ENCODE assay signal across 24 cellular contexts in genomic region chr6:108968325-108968724, GRCh38.
DNase-seq lines count a peak whose midpoint lies in the region; ATAC-seq and TF ChIP-seq lines count a peak whose summit lies in the region.
"Had no signal": no experiment of that assay in that cellular context is flagged by ENCODE, and none has a peak within 500 bp of the region (broad histone marks: within the 10 kb centered on the region; RNA-seq: fewer than 3 reads in every experiment).

No MANE protein-coding gene starts in this region.

- H3K9me3 Mint-ChIP-seq in neural progenitor cell = no peaks in the 10 kb centered on the region
- H3K9me3 Mint-ChIP-seq: activated naive CD4-positive, alpha-beta T cell treated with anti-CD3 and anti-CD28 coated beads, Interleukin-2, amount 50 U/mL, for 72 hours; dendritic cell treated with granulocyte-macrophage colony-stimulating factor and Interleukin-4, amounts not matched to agents 40 ng/mL and 50 ng/mL, for 4 days; HFFc6; IgD-negative memory B cell had no signal

- H3K27me3 Mint-ChIP-seq in neural progenitor cell (ENCODE audit: insufficient read depth, low read depth) = peaks cover 2% of the 10 kb centered on the region
- H3K27me3 Mint-ChIP-seq: dendritic cell treated with granulocyte-macrophage colony-stimulating factor and Interleukin-4, amounts not matched to agents 40 ng/mL and 50 ng/mL, for 4 days had no signal

- no peak overlapping the region for H3K27ac Mint-ChIP-seq in neural progenitor cell
- H3K27ac Mint-ChIP-seq: activated naive CD4-positive, alpha-beta T cell treated with anti-CD3 and anti-CD28 coated beads, Interleukin-2, amount 50 U/mL, for 72 hours; dendritic cell treated with granulocyte-macrophage colony-stimulating factor and Interleukin-4, amounts not matched to agents 40 ng/mL and 50 ng/mL, for 4 days; HFFc6; IgD-negative memory B cell had no signal

- H3F3A ChIP-seq in neural progenitor cell (ENCODE audit: low read depth) = peaks cover 4% of the 10 kb centered on the region

- H2AFZ ChIP-seq in neural progenitor cell (replicated peaks) = peak overlapping the region; percentile 68

- H3K4me2 ChIP-seq in neural progenitor cell = no peak overlapping the region

- no peaks in the 10 kb centered on the region for H3K27me3 ChIP-seq in BE2C
- H3K27me3 ChIP-seq in WERI-Rb-1 (ENCODE audit: insufficient read depth, low read depth, severe bottlenecking) = no peaks in the 10 kb centered on the region
- H3K27me3 ChIP-seq in neural progenitor cell = no peaks in the 10 kb centered on the region
- H3K27me3 ChIP-seq: ascending aorta, Peyer's patch, SJCRH30, testis, vagina had no signal

- H3K9ac ChIP-seq in neural progenitor cell = no peak overlapping the region

- H4K20me1 ChIP-seq in neural progenitor cell (ENCODE audit: low read depth) = no peaks in the 10 kb centered on the region

- ATAC-seq in GM21529 (IDR thresholded peaks at IDR 0.05; ENCODE audit: unreplicated experiment) (no peak), HG03354 (IDR thresholded peaks at IDR 0.05; ENCODE audit: poor library complexity, severe bottlenecking, unreplicated experiment) (no peak)
- ATAC-seq: activated naive CD4-positive, alpha-beta T cell treated with anti-CD3 and anti-CD28 coated beads, Interleukin-2, amount 50 U/mL, for 72 hours; left colon had no signal

- H3K36me3 ChIP-seq in BE2C = no peaks in the 10 kb centered on the region
- H3K36me3 ChIP-seq in WERI-Rb-1 = no peaks in the 10 kb centered on the region
- no peaks in the 10 kb centered on the region for H3K36me3 ChIP-seq in neural progenitor cell
- H3K36me3 ChIP-seq: ascending aorta, Peyer's patch, SJCRH30, vagina had no signal

- H3K9me3 ChIP-seq in BE2C = no peaks in the 10 kb centered on the region
- no peaks in the 10 kb centered on the region for H3K9me3 ChIP-seq in WERI-Rb-1 (ENCODE audit: severe bottlenecking)
- no peaks in the 10 kb centered on the region for H3K9me3 ChIP-seq in neural progenitor cell (ENCODE audit: low read depth)
- H3K9me3 ChIP-seq: ascending aorta, Peyer's patch, SJCRH30, testis, vagina had no signal

- H3K79me2 ChIP-seq in neural progenitor cell (ENCODE audit: low read depth) = no peaks in the 10 kb centered on the region

- no peak overlapping the region for H3K4me3 ChIP-seq in BE2C (ENCODE audit: low read depth, low read length)
- no peak overlapping the region for H3K4me3 ChIP-seq in WERI-Rb-1 (ENCODE audit: low read depth, low read length)
- H3K4me3 ChIP-seq in neural progenitor cell = no peak overlapping the region
- H3K4me3 ChIP-seq: ascending aorta, Peyer's patch, SJCRH30, testis, vagina had no signal

- H3K36me3 Mint-ChIP-seq in neural progenitor cell = peaks cover 3% of the 10 kb centered on the region
- H3K36me3 Mint-ChIP-seq: activated naive CD4-positive, alpha-beta T cell treated with anti-CD3 and anti-CD28 coated beads, Interleukin-2, amount 50 U/mL, for 72 hours had no signal

- H3K4me1 Mint-ChIP-seq in neural progenitor cell = peaks cover 8% of the 10 kb centered on the region

- H3K4me3 Mint-ChIP-seq in neural progenitor cell = no peak overlapping the region
- H3K4me3 Mint-ChIP-seq: dendritic cell treated with granulocyte-macrophage colony-stimulating factor and Interleukin-4, amounts not matched to agents 40 ng/mL and 50 ng/mL, for 4 days; HFFc6; IgD-negative memory B cell had no signal

- H3K27ac ChIP-seq in WERI-Rb-1 (no peak overlapping the region), neural progenitor cell (no peak overlapping the region)
- H3K27ac ChIP-seq: Peyer's patch, SJCRH30, vagina had no signal

- H3K4me1 ChIP-seq in BE2C = peaks cover 7% of the 10 kb centered on the region
- H3K4me1 ChIP-seq in neural progenitor cell = peaks cover 15% of the 10 kb centered on the region
- H3K4me1 ChIP-seq: ascending aorta, testis, vagina had no signal

- TF ChIP-seq CTCF in BE2C (IDR thresholded peaks at IDR 0.05; ENCODE audit: low read depth, low read length) (peak; percentile 13; the same call in 1 of the 2 replicates), WERI-Rb-1 (IDR thresholded peaks at IDR 0.05; ENCODE audit: low read depth, low read length) (0 out of 2 replicates have a peak, but pooled peaks have one; percentile 5), neural progenitor cell (IDR thresholded peaks at IDR 0.05) (peak; percentile 23)

- no peak for DNase-seq in BE2C
- peak; percentile 46 for DNase-seq in ELF-1 (ENCODE audit: low read depth, low spot score)
- no peak for DNase-seq in WERI-Rb-1
- no peak for DNase-seq in neural progenitor cell (ENCODE audit: low spot score)
- DNase-seq in NCI-H146 (lab: John Stamatoyannopoulos, UW) = no peak
- DNase-seq: activated CD4-positive, alpha-beta T cell treated with anti-CD3 and anti-CD28 coated beads, Interleukin-2, amount 50 U/mL, for 1 hour; caudate nucleus; HFFc6; left colon; NCI-H1417 treated with DMSO at 0.1 percent for 48 hours; NK-92 treated with Interleukin-12 subunit alpha and Interleukin-12 subunit beta, amount 100 ng/mL, for 24 hours; Peyer's patch; SJCRH30; stimulated activated CD4-positive, alpha-beta T cell treated with anti-CD3 and anti-CD28 coated beads, Interleukin-4, amount 100 ng/mL, for 4 hours; stimulated activated naive CD4-positive, alpha-beta T cell treated with Interleukin-2 at 50 U/mL for 16 hours; T-helper 1 cell; testis had no signal
